Comparison of ENCODE assay signal across 1 cellular context in the genomic region with DNA sequence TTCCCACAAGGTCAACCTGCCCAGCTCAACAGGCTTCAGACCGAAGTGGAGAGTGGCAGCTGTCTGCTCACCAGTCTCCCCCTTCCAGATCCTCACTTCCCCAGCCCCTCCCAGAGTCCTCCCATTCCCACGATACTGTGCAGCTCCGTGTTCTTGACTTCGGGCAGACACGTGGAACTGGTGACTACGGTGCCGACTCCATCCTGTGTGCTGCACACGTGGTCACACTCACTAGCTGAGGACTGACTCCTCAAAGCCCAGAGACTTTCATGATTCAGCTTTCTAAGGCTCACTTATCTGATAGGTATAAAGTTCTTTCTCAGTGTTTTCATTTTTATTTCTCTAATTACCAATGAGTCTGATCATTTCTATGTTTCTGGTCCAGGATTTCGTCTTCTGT.
A peak's percentile ranks its signal among the peaks of the same experiment; 100 is the strongest.
TF ChIP-seq lines count a peak whose summit lies in the region.

No MANE protein-coding gene starts in this region.

TF ChIP-seq in HepG2, 621 proteins besides CTCF, POLR2A, EP300 and RAD21:
- TF ChIP-seq, protein P1, sequence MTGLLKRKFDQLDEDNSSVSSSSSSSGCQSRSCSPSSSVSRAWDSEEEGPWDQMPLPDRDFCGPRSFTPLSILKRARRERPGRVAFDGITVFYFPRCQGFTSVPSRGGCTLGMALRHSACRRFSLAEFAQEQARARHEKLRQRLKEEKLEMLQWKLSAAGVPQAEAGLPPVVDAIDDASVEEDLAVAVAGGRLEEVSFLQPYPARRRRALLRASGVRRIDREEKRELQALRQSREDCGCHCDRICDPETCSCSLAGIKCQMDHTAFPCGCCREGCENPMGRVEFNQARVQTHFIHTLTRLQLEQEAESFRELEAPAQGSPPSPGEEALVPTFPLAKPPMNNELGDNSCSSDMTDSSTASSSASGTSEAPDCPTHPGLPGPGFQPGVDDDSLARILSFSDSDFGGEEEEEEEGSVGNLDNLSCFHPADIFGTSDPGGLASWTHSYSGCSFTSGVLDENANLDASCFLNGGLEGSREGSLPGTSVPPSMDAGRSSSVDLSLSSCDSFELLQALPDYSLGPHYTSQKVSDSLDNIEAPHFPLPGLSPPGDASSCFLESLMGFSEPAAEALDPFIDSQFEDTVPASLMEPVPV (CRISPR knock-in tag; IDR thresholded peaks at IDR 0.05), result no peak
- TF ChIP-seq, protein P2, sequence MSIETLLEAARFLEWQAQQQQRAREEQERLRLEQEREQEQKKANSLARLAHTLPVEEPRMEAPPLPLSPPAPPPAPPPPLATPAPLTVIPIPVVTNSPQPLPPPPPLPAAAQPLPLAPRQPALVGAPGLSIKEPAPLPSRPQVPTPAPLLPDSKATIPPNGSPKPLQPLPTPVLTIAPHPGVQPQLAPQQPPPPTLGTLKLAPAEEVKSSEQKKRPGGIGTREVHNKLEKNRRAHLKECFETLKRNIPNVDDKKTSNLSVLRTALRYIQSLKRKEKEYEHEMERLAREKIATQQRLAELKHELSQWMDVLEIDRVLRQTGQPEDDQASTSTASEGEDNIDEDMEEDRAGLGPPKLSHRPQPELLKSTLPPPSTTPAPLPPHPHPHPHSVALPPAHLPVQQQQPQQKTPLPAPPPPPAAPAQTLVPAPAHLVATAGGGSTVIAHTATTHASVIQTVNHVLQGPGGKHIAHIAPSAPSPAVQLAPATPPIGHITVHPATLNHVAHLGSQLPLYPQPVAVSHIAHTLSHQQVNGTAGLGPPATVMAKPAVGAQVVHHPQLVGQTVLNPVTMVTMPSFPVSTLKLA (IDR thresholded peaks at IDR 0.05), result peak; percentile 59
- TF ChIP-seq ZNF101 (CRISPR knock-in tag; IDR thresholded peaks at IDR 0.05; ENCODE audit: borderline replicate concordance, low read depth), result no peak
- TF ChIP-seq ZFP36L2 (CRISPR knock-in tag; IDR thresholded peaks at IDR 0.05), result no peak
